In genomic region chr6:20866940-20867630, GRCh38 we compare ENCODE assay signal across 1 cellular context.
TF ChIP-seq lines count a peak whose summit lies in the region.

No MANE protein-coding gene starts in this region.

TF ChIP-seq in A549, 52 proteins besides CTCF, POLR2A, EP300 and RAD21 (continued from another document):
- TF ChIP-seq, protein P1, sequence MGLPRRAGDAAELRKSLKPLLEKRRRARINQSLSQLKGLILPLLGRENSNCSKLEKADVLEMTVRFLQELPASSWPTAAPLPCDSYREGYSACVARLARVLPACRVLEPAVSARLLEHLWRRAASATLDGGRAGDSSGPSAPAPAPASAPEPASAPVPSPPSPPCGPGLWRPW (IDR thresholded peaks at IDR 0.05), result no peak
- peak; percentile 46; the same call in 1 of the 2 replicates for TF ChIP-seq FOSL2 (IDR thresholded peaks at IDR 0.05)
- peak; percentile 68 for TF ChIP-seq FOSL2 (CRISPR knock-in tag; IDR thresholded peaks at IDR 0.05)
- no peak for TF ChIP-seq EHF (CRISPR knock-in tag; IDR thresholded peaks at IDR 0.05)
- peak; percentile 72 for TF ChIP-seq JUNB (IDR thresholded peaks at IDR 0.05)
- TF ChIP-seq BHLHE40 (IDR thresholded peaks at IDR 0.05; ENCODE audit: low read depth, low read length), result no peak
- TF ChIP-seq RFX5 (IDR thresholded peaks at IDR 0.05), result no peak
- TF ChIP-seq RNF2 (IDR thresholded peaks at IDR 0.05; ENCODE audit: borderline replicate concordance, low read depth), result no peak
- TF ChIP-seq CEBPB (IDR thresholded peaks at IDR 0.05), result no peak
- TF ChIP-seq EHMT2 (IDR thresholded peaks at IDR 0.05; ENCODE audit: low read depth), result no peak
- TF ChIP-seq, protein P2, sequence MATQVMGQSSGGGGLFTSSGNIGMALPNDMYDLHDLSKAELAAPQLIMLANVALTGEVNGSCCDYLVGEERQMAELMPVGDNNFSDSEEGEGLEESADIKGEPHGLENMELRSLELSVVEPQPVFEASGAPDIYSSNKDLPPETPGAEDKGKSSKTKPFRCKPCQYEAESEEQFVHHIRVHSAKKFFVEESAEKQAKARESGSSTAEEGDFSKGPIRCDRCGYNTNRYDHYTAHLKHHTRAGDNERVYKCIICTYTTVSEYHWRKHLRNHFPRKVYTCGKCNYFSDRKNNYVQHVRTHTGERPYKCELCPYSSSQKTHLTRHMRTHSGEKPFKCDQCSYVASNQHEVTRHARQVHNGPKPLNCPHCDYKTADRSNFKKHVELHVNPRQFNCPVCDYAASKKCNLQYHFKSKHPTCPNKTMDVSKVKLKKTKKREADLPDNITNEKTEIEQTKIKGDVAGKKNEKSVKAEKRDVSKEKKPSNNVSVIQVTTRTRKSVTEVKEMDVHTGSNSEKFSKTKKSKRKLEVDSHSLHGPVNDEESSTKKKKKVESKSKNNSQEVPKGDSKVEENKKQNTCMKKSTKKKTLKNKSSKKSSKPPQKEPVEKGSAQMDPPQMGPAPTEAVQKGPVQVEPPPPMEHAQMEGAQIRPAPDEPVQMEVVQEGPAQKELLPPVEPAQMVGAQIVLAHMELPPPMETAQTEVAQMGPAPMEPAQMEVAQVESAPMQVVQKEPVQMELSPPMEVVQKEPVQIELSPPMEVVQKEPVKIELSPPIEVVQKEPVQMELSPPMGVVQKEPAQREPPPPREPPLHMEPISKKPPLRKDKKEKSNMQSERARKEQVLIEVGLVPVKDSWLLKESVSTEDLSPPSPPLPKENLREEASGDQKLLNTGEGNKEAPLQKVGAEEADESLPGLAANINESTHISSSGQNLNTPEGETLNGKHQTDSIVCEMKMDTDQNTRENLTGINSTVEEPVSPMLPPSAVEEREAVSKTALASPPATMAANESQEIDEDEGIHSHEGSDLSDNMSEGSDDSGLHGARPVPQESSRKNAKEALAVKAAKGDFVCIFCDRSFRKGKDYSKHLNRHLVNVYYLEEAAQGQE (IDR thresholded peaks at IDR 0.05), result no peak
